In the genomic region with DNA sequence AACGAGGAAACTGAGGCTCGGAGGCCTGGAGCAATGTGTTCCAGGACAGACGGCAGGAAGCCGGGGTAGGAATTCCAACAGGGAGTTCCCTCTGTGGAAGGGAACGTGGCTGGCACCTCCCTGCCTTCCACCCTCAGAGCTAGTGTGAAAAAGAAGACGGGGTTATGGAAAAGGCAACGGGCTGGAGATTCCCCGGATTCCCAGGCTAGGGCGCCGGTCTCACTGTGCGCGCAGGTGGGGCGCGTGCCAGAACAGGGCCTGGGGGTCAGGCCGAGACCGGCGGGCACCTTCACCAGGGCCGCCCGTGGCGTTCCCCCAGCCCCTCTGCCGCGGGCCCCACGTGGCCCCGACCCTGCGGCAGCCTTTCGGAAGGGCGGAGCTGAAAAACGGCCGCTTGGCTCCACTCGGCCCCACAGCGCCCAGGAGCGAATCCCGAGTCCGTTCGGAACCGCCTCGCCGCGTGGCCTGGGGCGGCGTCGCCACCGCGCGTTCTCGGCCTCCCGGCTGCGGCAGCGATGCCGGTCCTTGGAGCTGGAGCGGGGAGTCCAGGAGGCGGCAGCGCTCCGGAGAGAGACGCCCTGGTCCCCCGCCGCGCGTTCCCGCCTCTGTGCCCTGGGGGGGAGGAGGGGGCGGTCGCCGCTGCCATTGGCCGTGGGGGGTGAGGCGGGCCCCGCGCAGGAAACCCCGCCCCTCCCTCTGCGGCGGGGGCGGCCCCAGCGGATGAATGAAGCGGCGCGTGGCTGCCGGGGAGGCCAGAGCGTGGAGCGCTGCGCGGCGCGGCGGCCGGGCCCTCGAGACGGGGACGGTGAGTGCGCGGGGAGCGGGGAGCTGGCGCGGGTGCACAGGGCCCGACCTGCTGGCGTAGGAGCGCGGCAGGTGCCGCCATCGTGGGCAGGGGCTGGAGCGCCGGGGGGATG, we compare ENCODE assay signal across 8 cellular contexts. TPM values are rescaled to one million over a fixed set of nuclear protein-coding genes. Genes with fewer than 3 reads are reported as not detected.
DNase-seq lines count a peak whose midpoint lies in the region; ATAC-seq and TF ChIP-seq lines count a peak whose summit lies in the region.

A gene with protein sequence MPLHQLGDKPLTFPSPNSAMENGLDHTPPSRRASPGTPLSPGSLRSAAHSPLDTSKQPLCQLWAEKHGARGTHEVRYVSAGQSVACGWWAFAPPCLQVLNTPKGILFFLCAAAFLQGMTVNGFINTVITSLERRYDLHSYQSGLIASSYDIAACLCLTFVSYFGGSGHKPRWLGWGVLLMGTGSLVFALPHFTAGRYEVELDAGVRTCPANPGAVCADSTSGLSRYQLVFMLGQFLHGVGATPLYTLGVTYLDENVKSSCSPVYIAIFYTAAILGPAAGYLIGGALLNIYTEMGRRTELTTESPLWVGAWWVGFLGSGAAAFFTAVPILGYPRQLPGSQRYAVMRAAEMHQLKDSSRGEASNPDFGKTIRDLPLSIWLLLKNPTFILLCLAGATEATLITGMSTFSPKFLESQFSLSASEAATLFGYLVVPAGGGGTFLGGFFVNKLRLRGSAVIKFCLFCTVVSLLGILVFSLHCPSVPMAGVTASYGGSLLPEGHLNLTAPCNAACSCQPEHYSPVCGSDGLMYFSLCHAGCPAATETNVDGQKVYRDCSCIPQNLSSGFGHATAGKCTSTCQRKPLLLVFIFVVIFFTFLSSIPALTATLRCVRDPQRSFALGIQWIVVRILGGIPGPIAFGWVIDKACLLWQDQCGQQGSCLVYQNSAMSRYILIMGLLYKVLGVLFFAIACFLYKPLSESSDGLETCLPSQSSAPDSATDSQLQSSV (plus strand): TSS at position 755 of the 917 bp plus-strand sequence. CDS start 13,952 bp downstream, outside the sequence.

- peaks cover 50% of the 10 kb centered on the region for H3K27me3 ChIP-seq in AG04450 (ENCODE audit: control insufficient read depth, insufficient read depth, low read length)
- no peaks in the 10 kb centered on the region for H3K27me3 ChIP-seq in effector memory CD4-positive, alpha-beta T cell (replicated peaks; ENCODE audit: control insufficient read depth, insufficient read depth, low read length, poor library complexity, severe bottlenecking)

- no peak within 1 kb of the TSS for H3K27ac ChIP-seq in AG04450 (ENCODE audit: low read depth, low read length)
- peak within 1 kb of the TSS; percentile 22 for H3K27ac ChIP-seq in effector memory CD4-positive, alpha-beta T cell (ENCODE audit: insufficient read depth, low read length, poor library complexity, severe bottlenecking)
- no peak within 1 kb of the TSS for H3K27ac ChIP-seq in mesodermal cell (ENCODE audit: low read depth, low read length, severe bottlenecking)

- H3K36me3 ChIP-seq in effector memory CD4-positive, alpha-beta T cell (ENCODE audit: control insufficient read depth, insufficient read depth, low read length) = no peaks in the 10 kb centered on the region
- H3K36me3 ChIP-seq in mesodermal cell (ENCODE audit: control insufficient read depth, insufficient read depth, low read length) = no peaks in the 10 kb centered on the region

- peak within 1 kb of the TSS; percentile 91 for H3K27ac Mint-ChIP-seq in activated CD8-positive, alpha-beta T cell treated with anti-CD3 and anti-CD28 coated beads, Interleukin-2, amount 10 ng/mL, durations not matched to agents 7 days and 5 days

- POLR2A ChIA-PET in AG04450 (lab: Yijun Ruan, JAX) = no interaction called here
- POLR2A ChIA-PET in activated CD8-positive, alpha-beta T cell treated with anti-CD3 and anti-CD28 coated beads, Interleukin-2, amount 10 ng/mL, durations not matched to agents 7 days and 5 days (lab: Charles Lee) = interaction anchor here (0.8 to 3.5 kb wide), 12 partner anchors 9 to 285 kb away, joined by 3 to 24 read pairs (median 4); no protein-coding TSS in a partner anchor

- CTCF ChIA-PET in AG04450 (lab: Charles Lee) = interaction anchor here (0.9 kb wide), 1 partner anchor 26 kb away, joined by 3 read pairs; no protein-coding TSS in a partner anchor
- CTCF ChIA-PET in activated CD8-positive, alpha-beta T cell treated with anti-CD3 and anti-CD28 coated beads, Interleukin-2, amount 10 ng/mL, durations not matched to agents 7 days and 5 days (lab: Charles Lee) = interaction anchor here (0.9 to 2.7 kb wide), 6 partner anchors 9 to 166 kb away, joined by 4 to 15 read pairs (median 6); no protein-coding TSS in a partner anchor

- peaks cover 8% of the 10 kb centered on the region for H3K27me3 Mint-ChIP-seq in activated CD8-positive, alpha-beta T cell treated with anti-CD3 and anti-CD28 coated beads, Interleukin-2, amount 10 ng/mL, durations not matched to agents 7 days and 5 days (ENCODE audit: low read depth)

- no peak for DNase-seq in AG04450 (ENCODE audit: low read depth, low spot score)
- DNase-seq in NCI-H82 treated with DMSO at 0.1 percent for 48 hours (lab: John Stamatoyannopoulos, UW; ENCODE audit: unreplicated experiment) = peak; percentile 29
- DNase-seq in activated CD8-positive, alpha-beta T cell treated with anti-CD3 and anti-CD28 coated beads, Interleukin-2, amount 10 ng/mL, durations not matched to agents 7 days and 5 days = peak; percentile 92
- peak; percentile 69 to 77 (median 77) for DNase-seq in effector memory CD4-positive, alpha-beta T cell
- peak; percentile 68 to 69 for DNase-seq in stimulated activated CD8-positive, alpha-beta memory T cell treated with anti-CD3 and anti-CD28 coated beads, Interleukin-2, amount 100 ng/mL, for 1 hour (ENCODE audit: low read depth in 2 of 2)

- TF ChIP-seq CTCF in AG04450 (IDR thresholded peaks at IDR 0.05; ENCODE audit: low read depth, low read length) = no peak

- H3K9me3 Mint-ChIP-seq in activated CD8-positive, alpha-beta T cell treated with anti-CD3 and anti-CD28 coated beads, Interleukin-2, amount 10 ng/mL, durations not matched to agents 7 days and 5 days (ENCODE audit: insufficient read depth) = no peaks in the 10 kb centered on the region

- H3K4me3 Mint-ChIP-seq in activated CD8-positive, alpha-beta T cell treated with anti-CD3 and anti-CD28 coated beads, Interleukin-2, amount 10 ng/mL, durations not matched to agents 7 days and 5 days = peak within 1 kb of the TSS; percentile 88

- peaks cover 18% of the 10 kb centered on the region for H3K4me1 ChIP-seq in effector memory CD4-positive, alpha-beta T cell (ENCODE audit: control insufficient read depth, insufficient read depth, low read length, poor library complexity, severe bottlenecking)
- peaks cover 4% of the 10 kb centered on the region for H3K4me1 ChIP-seq in mesodermal cell (ENCODE audit: control insufficient read depth, insufficient read depth, low read length, poor library complexity, severe bottlenecking)

- peak within 1 kb of the TSS; percentile 55 for H3K4me3 ChIP-seq in AG04450 (ENCODE audit: low read depth, low read length)
- peak within 1 kb of the TSS; percentile 69 for H3K4me3 ChIP-seq in effector memory CD4-positive, alpha-beta T cell (ENCODE audit: insufficient read depth, low read depth, low read length, poor library complexity, severe bottlenecking)
- H3K4me3 ChIP-seq in mesodermal cell (ENCODE audit: extremely low read depth, insufficient read depth, low read length, poor library complexity, severe bottlenecking) = peak within 1 kb of the TSS; percentile 39

- WGBS in mesodermal cell (ENCODE audit: insufficient coverage in 2 of 2), 2 experiments = 5% methylated on average over 49 to 78 of the region's 100 CpGs

- H3K4me1 Mint-ChIP-seq in activated CD8-positive, alpha-beta T cell treated with anti-CD3 and anti-CD28 coated beads, Interleukin-2, amount 10 ng/mL, durations not matched to agents 7 days and 5 days (ENCODE audit: low read depth) = peaks cover 48% of the 10 kb centered on the region

- ATAC-seq in GM19043 (IDR thresholded peaks at IDR 0.05; ENCODE audit: low read depth, unreplicated experiment) (peak; percentile 51), HG03432 (IDR thresholded peaks at IDR 0.05; ENCODE audit: unreplicated experiment) (peak; percentile 79)
- peak; percentile 86 for ATAC-seq in activated CD8-positive, alpha-beta T cell treated with anti-CD3 and anti-CD28 coated beads, Interleukin-2, amount 10 ng/mL, durations not matched to agents 7 days and 5 days

- H3K36me3 Mint-ChIP-seq in activated CD8-positive, alpha-beta T cell treated with anti-CD3 and anti-CD28 coated beads, Interleukin-2, amount 10 ng/mL, durations not matched to agents 7 days and 5 days (ENCODE audit: low read depth) = peaks cover 33% of the 10 kb centered on the region

- H3K9me3 ChIP-seq in AG04450 (ENCODE audit: control insufficient read depth, insufficient read depth, low read length) (no peaks in the 10 kb centered on the region; the same call in 1 of the 2 replicates), mesodermal cell (ENCODE audit: control insufficient read depth, low read length) (no peaks in the 10 kb centered on the region)
- H3K9me3 ChIP-seq in effector memory CD4-positive, alpha-beta T cell (ENCODE audit: control insufficient read depth, low read length) = no peaks in the 10 kb centered on the region

RNA-seq across cellular contexts. Expression of the gene that starts here (rescaled TPM):
- 0.09 and 0.14 TPM in 2 replicates for polyA plus RNA-seq in AG04450 (2011; rRNA removed)
- not detected in 2 replicates for polyA minus RNA-seq in AG04450 (2011; rRNA and poly(A)+ RNA removed)
- 10 to 100 TPM; 79.4 to 79.9 TPM for total RNA-seq in activated CD8-positive, alpha-beta T cell treated with anti-CD3 and anti-CD28 coated beads, Interleukin-2, amount 10 ng/mL, durations not matched to agents 7 days and 5 days
- polyA plus RNA-seq in mesodermal cell (2013, experiment 1 of 2) = 1.6 TPM
- polyA plus RNA-seq in mesodermal cell (2013, experiment 2 of 2) = 1.1 TPM
